23 cellular contexts compared by ENCODE assay signal in the genomic region with DNA sequence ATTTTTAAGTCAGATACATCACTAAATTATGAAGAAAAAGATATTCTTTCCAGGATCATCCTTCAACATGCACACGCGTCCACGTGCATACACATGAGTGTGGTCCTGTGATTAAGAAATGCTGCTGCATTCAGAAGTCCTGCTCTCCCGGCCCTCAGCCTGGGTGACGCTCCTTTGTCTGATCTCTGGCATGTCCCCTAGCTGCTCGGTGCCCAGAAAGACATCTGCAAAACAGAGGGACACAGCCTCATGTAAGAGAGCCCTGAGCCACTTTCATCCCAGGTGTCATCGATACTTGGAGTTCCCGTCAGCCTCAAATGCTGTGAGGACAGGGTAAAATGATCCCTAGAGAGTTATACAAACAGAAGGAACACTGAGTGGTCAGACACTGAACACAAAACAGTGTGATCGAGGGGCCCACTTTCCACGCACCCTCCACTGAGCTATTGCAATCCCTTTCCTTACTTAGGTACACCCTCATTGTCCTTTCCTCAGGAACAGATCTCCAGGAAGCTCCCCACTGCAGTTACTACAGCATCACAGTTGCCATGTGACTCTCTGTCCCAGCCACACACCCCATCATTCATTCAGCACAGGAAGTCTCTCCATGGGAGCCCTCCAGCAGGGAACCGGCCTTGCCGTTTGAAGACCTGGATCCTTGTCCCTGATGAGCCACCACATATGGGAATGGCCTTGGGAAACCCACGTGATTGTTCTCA. TPM values are rescaled to one million over a fixed set of nuclear protein-coding genes. Genes with fewer than 3 reads are reported as not detected.
DNase-seq lines count a peak whose midpoint lies in the region; ATAC-seq, FAIRE-seq and TF ChIP-seq lines count a peak whose summit lies in the region.
"Had no signal": no experiment of that assay in that cellular context is flagged by ENCODE, and none has a peak within 500 bp of the region (broad histone marks: within the 10 kb centered on the region; RNA-seq: fewer than 3 reads in every experiment).

No MANE protein-coding gene starts in this region.

- H3K4me1 ChIP-seq in kidney (ENCODE audit: control insufficient read depth in 1 of 2, insufficient read depth in 1 of 2, low read depth in 1 of 2, low read length in 2 of 2) = no peaks in the 10 kb centered on the region

- H3K27me3 Mint-ChIP-seq in type B pancreatic cell = peaks cover 3% of the 10 kb centered on the region
- peaks cover 3% of the 10 kb centered on the region for H3K27me3 Mint-ChIP-seq in activated CD4-positive, alpha-beta T cell treated with anti-CD3 and anti-CD28 coated beads for 36 hours

- H3K27ac Mint-ChIP-seq in type B pancreatic cell = peak overlapping the region; percentile 39
- H3K27ac Mint-ChIP-seq in activated CD4-positive, alpha-beta T cell treated with anti-CD3 and anti-CD28 coated beads for 36 hours = no peak overlapping the region
- H3K27ac Mint-ChIP-seq: activated naive CD8-positive, alpha-beta T cell treated with anti-CD3 and anti-CD28 coated beads, Interleukin-2, amount 10 ng/mL, durations not matched to agents 7 days and 5 days had no signal

- FAIRE-seq in kidney (lab: Jason Lieb, UNC) = no peak
- FAIRE-seq: endothelial cell of umbilical vein had no signal

- no peaks in the 10 kb centered on the region for H3K36me3 ChIP-seq in kidney (ENCODE audit: control insufficient read depth in 1 of 2, insufficient read depth in 2 of 2, low read length in 2 of 2)
- H3K36me3 ChIP-seq: transverse colon had no signal

- no peaks in the 10 kb centered on the region for H3K36me3 Mint-ChIP-seq in type B pancreatic cell
- H3K36me3 Mint-ChIP-seq in activated CD4-positive, alpha-beta T cell treated with anti-CD3 and anti-CD28 coated beads for 36 hours (ENCODE audit: low read depth) = no peaks in the 10 kb centered on the region
- H3K36me3 Mint-ChIP-seq: activated naive CD8-positive, alpha-beta T cell treated with anti-CD3 and anti-CD28 coated beads, Interleukin-2, amount 10 ng/mL, durations not matched to agents 7 days and 5 days had no signal

- no peak overlapping the region for H3K27ac ChIP-seq in kidney (ENCODE audit: low read depth in 2 of 2, low read length in 2 of 2)
- H3K27ac ChIP-seq: body of pancreas, C4-2B, coronary artery, transverse colon had no signal

- POLR2A ChIA-PET in activated CD4-positive, alpha-beta T cell treated with anti-CD3 and anti-CD28 coated beads for 36 hours (lab: Charles Lee) = no interaction called here

- no peak for ATAC-seq in HG03196 (IDR thresholded peaks at IDR 0.05; ENCODE audit: unreplicated experiment)
- ATAC-seq in activated CD4-positive, alpha-beta T cell treated with anti-CD3 and anti-CD28 coated beads for 36 hours = no peak
- ATAC-seq: body of pancreas; mucosa of descending colon; stimulated activated naive CD8-positive, alpha-beta T cell treated with anti-CD3 and anti-CD28 coated beads, Interleukin-15, Interleukin-2, amounts not matched to agents 100 U/mL and 50 U/mL, for 24 hours had no signal

- H3K9me3 ChIP-seq in kidney (ENCODE audit: control insufficient read depth in 1 of 2, low read length in 2 of 2) = no peaks in the 10 kb centered on the region
- H3K9me3 ChIP-seq: body of pancreas, mucosa of descending colon, transverse colon had no signal

- peaks cover 22% of the 10 kb centered on the region for H3K4me1 Mint-ChIP-seq in type B pancreatic cell (ENCODE audit: unreplicated experiment)
- peaks cover 4% of the 10 kb centered on the region for H3K4me1 Mint-ChIP-seq in activated CD4-positive, alpha-beta T cell treated with anti-CD3 and anti-CD28 coated beads for 36 hours

- H3K9ac ChIP-seq in kidney (ENCODE audit: low read length in 2 of 2) = no peak overlapping the region

- intact Hi-C loops in kidney (cut with DNase I) = no loop called here
- intact Hi-C loops in activated CD4-positive, alpha-beta T cell treated with anti-CD3 and anti-CD28 coated beads for 36 hours (cut with DNase I, micrococcal nuclease) = no loop called here

- peak; percentile 41 for DNase-seq in activated CD8-positive, alpha-beta memory T cell treated with anti-CD3 and anti-CD28 coated beads for 24 hours
- DNase-seq in activated CD8-positive, alpha-beta memory T cell treated with anti-CD3 and anti-CD28 coated beads, Interleukin-2, amount 50 U/mL, for 4 hours = no peak
- DNase-seq in NCI-H748 (lab: John Stamatoyannopoulos, UW; ENCODE audit: unreplicated experiment) (peak; percentile 52), kidney (peak; percentile 47), type B pancreatic cell (ENCODE audit: extremely low spot score, unreplicated experiment) (no peak), NCI-H82 (lab: John Stamatoyannopoulos, UW) (no peak)
- DNase-seq in activated CD4-positive, alpha-beta T cell treated with anti-CD3 and anti-CD28 coated beads for 36 hours = no peak
- DNase-seq: ACHN; activated CD4-positive, alpha-beta T cell treated with anti-CD3 and anti-CD28 coated beads, Interleukin-2, amount 50 U/mL, for 48 hours; activated naive CD8-positive, alpha-beta T cell treated with anti-CD3 and anti-CD28 coated beads, Interleukin-2, amount 10 ng/mL, durations not matched to agents 7 days and 5 days; DMS79; foreskin fibroblast; H7; hypothalamus; KG1; mucosa of descending colon; stimulated activated naive CD8-positive, alpha-beta T cell treated with anti-CD3 and anti-CD28 coated beads, Interleukin-15, Interleukin-2, amounts not matched to agents 100 U/mL and 50 U/mL, for 24 hours; transverse colon had no signal

- CTCF ChIA-PET in activated CD4-positive, alpha-beta T cell treated with anti-CD3 and anti-CD28 coated beads for 36 hours (lab: Charles Lee) = no interaction called here

- no peak overlapping the region for H3K4me3 ChIP-seq in kidney (ENCODE audit: low read length in 2 of 2)
- H3K4me3 ChIP-seq: body of pancreas, coronary artery, mucosa of descending colon, transverse colon had no signal

- no peaks in the 10 kb centered on the region for H3K9me3 Mint-ChIP-seq in type B pancreatic cell
- H3K9me3 Mint-ChIP-seq in activated CD4-positive, alpha-beta T cell treated with anti-CD3 and anti-CD28 coated beads for 36 hours (ENCODE audit: low read depth) = no peaks in the 10 kb centered on the region
- H3K9me3 Mint-ChIP-seq: activated naive CD8-positive, alpha-beta T cell treated with anti-CD3 and anti-CD28 coated beads, Interleukin-2, amount 10 ng/mL, durations not matched to agents 7 days and 5 days had no signal

- H3K4me3 Mint-ChIP-seq in type B pancreatic cell = no peak overlapping the region
- no peak overlapping the region for H3K4me3 Mint-ChIP-seq in activated CD4-positive, alpha-beta T cell treated with anti-CD3 and anti-CD28 coated beads for 36 hours
- H3K4me3 Mint-ChIP-seq: activated naive CD8-positive, alpha-beta T cell treated with anti-CD3 and anti-CD28 coated beads, Interleukin-2, amount 10 ng/mL, durations not matched to agents 7 days and 5 days had no signal

- TF ChIP-seq CTCF in kidney (IDR thresholded peaks at IDR 0.05; ENCODE audit: borderline replicate concordance, extremely low read depth, insufficient read depth) (no peak), type B pancreatic cell (conservative IDR thresholded peaks at IDR 0.05) (no peak)

RNA-seq across cellular contexts. Expression of a gene that starts 32.1 kb away (rescaled TPM):
- total RNA-seq in kidney (14.8 TPM), type B pancreatic cell (ENCODE audit: low replicate concordance) (6.2 and 9.6 TPM in 2 replicates)
- polyA plus RNA-seq in kidney (ENCODE audit: insufficient read depth, low read depth, low replicate concordance) = 4.3 TPM
- total RNA-seq in activated CD4-positive, alpha-beta T cell treated with anti-CD3 and anti-CD28 coated beads for 36 hours = under 1 TPM in 1 of 2 experiments, not detected in 1; 0.59 TPM

Comparison
In these comparisons a context has a peak if more than half of its experiments do, and no peak if none do; other contexts are left out.
1. DNase-seq: peak in activated CD8-positive, alpha-beta memory T cell treated with anti-CD3 and anti-CD28 coated beads for 24 hours (single experiment), NCI-H748 (single experiment) and kidney (single experiment); none in activated CD8-positive, alpha-beta memory T cell treated with anti-CD3 and anti-CD28 coated beads, Interleukin-2, amount 50 U/mL, for 4 hours (single experiment), type B pancreatic cell (single experiment), NCI-H82 (single experiment) and activated CD4-positive, alpha-beta T cell treated with anti-CD3 and anti-CD28 coated beads for 36 hours (single experiment).